Comparison of ENCODE assay signal across 19 cellular contexts in the genomic region with DNA sequence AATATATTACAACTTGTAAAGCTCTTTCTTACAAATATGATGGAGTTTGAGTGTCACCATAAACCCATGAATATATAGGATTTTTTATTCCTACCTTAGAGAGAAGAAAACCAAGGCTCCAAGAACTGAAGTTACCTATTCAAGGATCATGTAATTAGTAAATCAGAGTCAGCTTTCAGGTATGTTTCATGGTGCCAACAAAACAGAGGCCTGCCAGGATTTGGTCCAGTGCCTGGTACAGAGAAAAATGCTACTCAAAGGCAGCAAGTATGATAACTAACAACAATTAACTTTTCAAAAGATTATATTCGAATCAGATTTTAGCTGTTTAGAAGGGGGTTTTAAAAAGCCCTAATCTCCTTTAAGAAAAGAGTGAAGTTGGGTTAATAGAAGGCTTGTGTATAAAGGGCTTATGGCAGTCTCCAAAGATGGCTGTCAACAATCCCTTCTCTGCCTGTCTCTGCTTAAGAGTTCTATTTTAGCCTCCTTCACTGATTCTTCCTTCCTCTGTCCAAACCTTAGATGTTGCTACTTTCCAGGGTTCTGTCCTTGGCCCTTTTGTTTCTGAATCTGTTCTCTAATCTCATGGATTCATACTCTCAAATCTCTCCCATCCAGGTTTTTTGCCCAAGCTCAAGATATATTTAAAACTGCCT.
"Had no signal": no experiment of that assay in that cellular context is flagged by ENCODE, and none has a peak within 500 bp of the region (broad histone marks: within the 10 kb centered on the region; RNA-seq: fewer than 3 reads in every experiment).

No MANE protein-coding gene starts in this region.

- H3K4me1 ChIP-seq: right lobe of liver, testis had no signal

- DNase-seq: cortex of kidney; dorsolateral prefrontal cortex; effector CD8-positive, alpha-beta T cell; hippocampal formation; mesendoderm; naive B cell; psoas muscle; right lobe of liver; stimulated activated CD4-positive, alpha-beta T cell treated with anti-CD3 and anti-CD28 coated beads, Interleukin-4, amount 100 ng/mL, for 1 hour; stimulated activated CD8-positive, alpha-beta memory T cell treated with anti-CD3 and anti-CD28 coated beads, Interleukin-4, amount 100 ng/mL, for 48 hours; stimulated activated naive CD8-positive, alpha-beta T cell treated with anti-CD3 and anti-CD28 coated beads, Interleukin-15, amount 100 ng/mL, for 72 hours; testis; upper lobe of right lung had no signal

- H3K27me3 ChIP-seq: dorsolateral prefrontal cortex, heart left ventricle, neutrophil, right lobe of liver, testis, tibial nerve, upper lobe of right lung, vagina had no signal

- H3K4me3 ChIP-seq: dorsolateral prefrontal cortex, heart left ventricle, psoas muscle, right lobe of liver, testis, tibial nerve, upper lobe of right lung, vagina had no signal

- H3K36me3 ChIP-seq: right lobe of liver, upper lobe of right lung, vagina had no signal

- H3K9me3 ChIP-seq: heart left ventricle, neutrophil, psoas muscle, right lobe of liver, testis, tibial nerve, upper lobe of right lung, vagina had no signal

- ATAC-seq: esophagus mucosa; right lobe of liver; stimulated activated effector memory CD8-positive, alpha-beta T cell treated with anti-CD3 and anti-CD28 coated beads, Interleukin-12 subunit alpha, Interleukin-12 subunit beta, amount 100 ng/mL, for 72 hours; stimulated activated naive CD8-positive, alpha-beta T cell treated with anti-CD3 and anti-CD28 coated beads, Interleukin-15, amount 100 ng/mL, for 72 hours; upper lobe of right lung had no signal
